ENCODE assay signal across 21 cellular contexts in the genomic region with DNA sequence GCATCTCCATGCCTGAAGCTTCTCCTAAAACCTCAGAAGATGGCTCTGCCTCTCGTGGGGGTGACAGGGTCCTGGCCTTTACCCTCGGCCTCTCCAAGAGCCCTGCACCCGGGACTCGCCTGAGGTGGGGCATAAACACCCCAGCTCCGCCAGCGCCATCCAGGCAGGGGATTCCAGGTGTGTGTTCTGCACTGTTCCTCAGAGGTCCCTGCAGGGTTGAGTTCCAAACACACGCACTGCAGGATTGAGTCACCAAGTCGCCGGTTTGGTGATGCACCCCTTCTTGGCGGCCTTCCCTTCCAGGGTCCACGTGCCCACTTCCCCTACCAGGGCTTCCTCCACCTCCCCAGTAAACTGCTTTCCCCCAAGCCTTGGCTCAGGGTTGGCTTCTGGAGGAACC. TPM values are rescaled to one million over a fixed set of nuclear protein-coding genes. Genes with fewer than 3 reads are reported as not detected.
"Had no signal": no experiment of that assay in that cellular context is flagged by ENCODE, and none has a peak within 500 bp of the region (broad histone marks: within the 10 kb centered on the region; RNA-seq: fewer than 3 reads in every experiment).

No MANE protein-coding gene starts in this region.

- H3K27me3 ChIP-seq: right lobe of liver, thyroid gland, vagina had no signal

- H3K4me3 ChIP-seq: breast epithelium, heart right ventricle, lung, psoas muscle, right lobe of liver, thyroid gland, vagina had no signal

- ATAC-seq: activated T-cell treated with anti-CD3 and anti-CD28 coated beads, Interleukin-2, amount 50 U/mL, for 4 hours; esophagus mucosa; heart right ventricle; psoas muscle; right lobe of liver; stimulated activated effector memory CD8-positive, alpha-beta T cell treated with anti-CD3 and anti-CD28 coated beads, Interleukin-12 subunit alpha, Interleukin-12 subunit beta, amount 100 ng/mL, for 72 hours; WTC11 had no signal

- H3K4me1 ChIP-seq: breast epithelium, heart right ventricle, psoas muscle, right lobe of liver, thyroid gland, vagina had no signal

- DNase-seq: activated CD4-positive, alpha-beta memory T cell treated with anti-CD3 and anti-CD28 coated beads for 36 hours; activated CD4-positive, alpha-beta T cell treated with anti-CD3 and anti-CD28 coated beads for 4 hours; activated effector memory CD4-positive, alpha-beta T cell treated with anti-CD3 and anti-CD28 coated beads, Interleukin-2, amount 50 U/mL, for 16 hours; activated T-cell treated with anti-CD3 and anti-CD28 coated beads, Interleukin-2, amount 50 U/mL, for 4 hours; effector CD8-positive, alpha-beta T cell; heart right ventricle; midbrain; occipital lobe; psoas muscle; stimulated activated CD4-positive, alpha-beta T cell treated with anti-CD3 and anti-CD28 coated beads, Interleukin-4, amount 100 ng/mL, for 24 hours; thyroid gland had no signal

- H3K9me3 Mint-ChIP-seq: activated CD4-positive, alpha-beta memory T cell treated with anti-CD3 and anti-CD28 coated beads for 36 hours had no signal

- H3K36me3 Mint-ChIP-seq: activated CD4-positive, alpha-beta memory T cell treated with anti-CD3 and anti-CD28 coated beads for 36 hours; activated naive CD4-positive, alpha-beta T cell treated with anti-CD3 and anti-CD28 coated beads, Interleukin-2, amount 50 U/mL, for 24 hours; stimulated activated effector memory CD8-positive, alpha-beta T cell treated with anti-CD3 and anti-CD28 coated beads, Interleukin-12 subunit alpha, Interleukin-12 subunit beta, amount 100 ng/mL, for 72 hours; WTC11 had no signal

- H3K4me1 Mint-ChIP-seq: activated naive CD4-positive, alpha-beta T cell treated with anti-CD3 and anti-CD28 coated beads, Interleukin-2, amount 50 U/mL, for 24 hours; stimulated activated effector memory CD8-positive, alpha-beta T cell treated with anti-CD3 and anti-CD28 coated beads, Interleukin-12 subunit alpha, Interleukin-12 subunit beta, amount 100 ng/mL, for 72 hours had no signal

- H3K9me3 ChIP-seq: breast epithelium, psoas muscle, right lobe of liver, thyroid gland, vagina had no signal

- H3K4me3 Mint-ChIP-seq: activated CD4-positive, alpha-beta memory T cell treated with anti-CD3 and anti-CD28 coated beads for 36 hours; activated naive CD4-positive, alpha-beta T cell treated with anti-CD3 and anti-CD28 coated beads, Interleukin-2, amount 50 U/mL, for 24 hours; activated T-cell treated with anti-CD3 and anti-CD28 coated beads, Interleukin-2, amount 50 U/mL, for 4 hours; nephron; stimulated activated effector memory CD8-positive, alpha-beta T cell treated with anti-CD3 and anti-CD28 coated beads, Interleukin-12 subunit alpha, Interleukin-12 subunit beta, amount 100 ng/mL, for 72 hours; T-helper 2 cell treated with Interferon-gamma antibody and Interleukin-4, amounts not matched to agents 5 μg/mL and 100 μg/mL, for 36 hours; WTC11 had no signal

- H3K36me3 ChIP-seq: breast epithelium, heart right ventricle, right lobe of liver, thyroid gland, vagina had no signal

- H3K27ac ChIP-seq: breast epithelium, heart right ventricle, psoas muscle, right lobe of liver, thyroid gland, vagina had no signal

- H3K27ac Mint-ChIP-seq: activated CD4-positive, alpha-beta memory T cell treated with anti-CD3 and anti-CD28 coated beads for 36 hours; activated naive CD4-positive, alpha-beta T cell treated with anti-CD3 and anti-CD28 coated beads, Interleukin-2, amount 50 U/mL, for 24 hours; stimulated activated effector memory CD8-positive, alpha-beta T cell treated with anti-CD3 and anti-CD28 coated beads, Interleukin-12 subunit alpha, Interleukin-12 subunit beta, amount 100 ng/mL, for 72 hours; T-helper 2 cell treated with Interferon-gamma antibody and Interleukin-4, amounts not matched to agents 5 μg/mL and 100 μg/mL, for 36 hours; WTC11 had no signal

RNA-seq across cellular contexts. Expression of gene RBFOX3, which starts 40.0 kb away (rescaled TPM):
- total RNA-seq: activated CD4-positive, alpha-beta memory T cell treated with anti-CD3 and anti-CD28 coated beads for 36 hours; activated T-cell treated with anti-CD3 and anti-CD28 coated beads, Interleukin-2, amount 50 U/mL, for 4 hours; breast epithelium; heart right ventricle; psoas muscle; right lobe of liver; thyroid gland had no signal
